In genomic region chr10:76618641-76619040, GRCh38 we compare ENCODE assay signal across 1 cellular context.
TF ChIP-seq lines count a peak whose summit lies in the region.

No MANE protein-coding gene starts in this region.

TF ChIP-seq in K562, 482 proteins besides CTCF, POLR2A, EP300 and RAD21 (continued from another document):
- TF ChIP-seq NEUROD1 (IDR thresholded peaks at IDR 0.05; ENCODE audit: borderline replicate concordance, low read depth, low read length, partially characterized antibody) (no peak), IRF2 (CRISPR knock-in tag; IDR thresholded peaks at IDR 0.05) (no peak), NUFIP1 (IDR thresholded peaks at IDR 0.05; ENCODE audit: partially characterized antibody) (no peak), TAL1 (IDR thresholded peaks at IDR 0.05) (no peak), ZNF696 (CRISPR knock-in tag; conservative IDR thresholded peaks at IDR 0.05) (no peak), POLR2H (tag; IDR thresholded peaks at IDR 0.05; ENCODE audit: low read depth) (no peak)
- TF ChIP-seq, protein P1, sequence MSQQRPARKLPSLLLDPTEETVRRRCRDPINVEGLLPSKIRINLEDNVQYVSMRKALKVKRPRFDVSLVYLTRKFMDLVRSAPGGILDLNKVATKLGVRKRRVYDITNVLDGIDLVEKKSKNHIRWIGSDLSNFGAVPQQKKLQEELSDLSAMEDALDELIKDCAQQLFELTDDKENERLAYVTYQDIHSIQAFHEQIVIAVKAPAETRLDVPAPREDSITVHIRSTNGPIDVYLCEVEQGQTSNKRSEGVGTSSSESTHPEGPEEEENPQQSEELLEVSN (IDR thresholded peaks at IDR 0.05; ENCODE audit: borderline replicate concordance in 1 of 2, extremely low read depth in 1 of 2, insufficient read depth in 1 of 2, insufficient read length in 1 of 2, low read depth in 1 of 2, low read length in 1 of 2, poor library complexity in 1 of 2, severe bottlenecking in 1 of 2), result no peak
- TF ChIP-seq, protein P2, sequence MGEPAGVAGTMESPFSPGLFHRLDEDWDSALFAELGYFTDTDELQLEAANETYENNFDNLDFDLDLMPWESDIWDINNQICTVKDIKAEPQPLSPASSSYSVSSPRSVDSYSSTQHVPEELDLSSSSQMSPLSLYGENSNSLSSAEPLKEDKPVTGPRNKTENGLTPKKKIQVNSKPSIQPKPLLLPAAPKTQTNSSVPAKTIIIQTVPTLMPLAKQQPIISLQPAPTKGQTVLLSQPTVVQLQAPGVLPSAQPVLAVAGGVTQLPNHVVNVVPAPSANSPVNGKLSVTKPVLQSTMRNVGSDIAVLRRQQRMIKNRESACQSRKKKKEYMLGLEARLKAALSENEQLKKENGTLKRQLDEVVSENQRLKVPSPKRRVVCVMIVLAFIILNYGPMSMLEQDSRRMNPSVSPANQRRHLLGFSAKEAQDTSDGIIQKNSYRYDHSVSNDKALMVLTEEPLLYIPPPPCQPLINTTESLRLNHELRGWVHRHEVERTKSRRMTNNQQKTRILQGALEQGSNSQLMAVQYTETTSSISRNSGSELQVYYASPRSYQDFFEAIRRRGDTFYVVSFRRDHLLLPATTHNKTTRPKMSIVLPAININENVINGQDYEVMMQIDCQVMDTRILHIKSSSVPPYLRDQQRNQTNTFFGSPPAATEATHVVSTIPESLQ (CRISPR knock-in tag; IDR thresholded peaks at IDR 0.05), result no peak
